Comparison of ENCODE assay signal across 8 cellular contexts in the genomic region with DNA sequence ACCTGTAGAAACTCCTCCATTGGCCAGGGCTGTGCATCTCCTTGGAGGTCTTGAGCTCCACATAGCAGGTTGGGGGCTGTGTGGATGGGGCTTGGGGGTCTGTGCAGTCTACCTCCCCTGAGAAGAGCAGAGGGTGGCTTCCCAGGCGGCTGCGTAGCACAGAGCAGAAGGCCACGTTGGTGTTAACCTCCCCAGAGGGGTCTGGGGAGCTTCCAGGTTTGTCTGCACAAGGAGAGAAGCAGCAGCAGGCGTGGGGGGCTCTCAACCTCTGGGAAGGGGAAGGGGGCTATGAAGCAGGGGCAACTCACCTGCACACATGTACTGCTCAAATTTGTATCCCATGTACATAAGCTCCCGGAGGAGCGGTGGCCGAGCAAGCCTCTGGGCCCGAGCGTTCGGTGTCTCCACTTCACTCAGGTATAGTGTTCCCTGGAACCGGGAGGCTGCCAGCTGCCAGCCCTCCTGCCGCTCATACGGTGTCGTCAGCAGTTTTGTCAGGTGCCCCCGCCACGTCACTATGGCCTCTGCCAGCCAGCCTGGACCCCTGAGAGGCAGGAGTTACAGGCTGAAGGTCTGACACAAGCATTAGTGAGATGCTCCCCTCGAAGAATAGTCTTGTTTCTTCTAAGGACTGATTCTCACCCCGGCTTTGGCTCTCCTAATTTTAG. TPM values are rescaled to one million over a fixed set of nuclear protein-coding genes. Genes with fewer than 3 reads are reported as not detected.
DNase-seq lines count a peak whose midpoint lies in the region; ATAC-seq, FAIRE-seq and TF ChIP-seq lines count a peak whose summit lies in the region.

No MANE protein-coding gene starts in this region.

- H3K18ac ChIP-seq in mesenchymal stem cell (ENCODE audit: low read depth in 1 of 2, low read length in 2 of 2): no peak overlapping the region

- ATAC-seq in HG03460 (IDR thresholded peaks at IDR 0.05; ENCODE audit: unreplicated experiment): no peak

- peaks cover 35% of the 10 kb centered on the region for H3K4me1 ChIP-seq in astrocyte (ENCODE audit: insufficient read depth, low read length)
- H3K4me1 ChIP-seq in mesenchymal stem cell (ENCODE audit: control insufficient read depth, insufficient read depth, low read depth, low read length): peaks cover 32% of the 10 kb centered on the region

- no peak overlapping the region for H4K91ac ChIP-seq in mesenchymal stem cell (ENCODE audit: low read length)

- H3K27ac ChIP-seq in astrocyte (ENCODE audit: low read depth, low read length): peak overlapping the region; percentile 92
- H3K27ac ChIP-seq in mesenchymal stem cell (ENCODE audit: low read length, poor library complexity, severe bottlenecking): no peak overlapping the region

- H4K8ac ChIP-seq in mesenchymal stem cell (ENCODE audit: low read length): no peak overlapping the region

- H3K79me2 ChIP-seq in astrocyte (ENCODE audit: insufficient read depth, low read length): peaks cover 49% of the 10 kb centered on the region

- no peaks in the 10 kb centered on the region for H3K27me3 Mint-ChIP-seq in astrocyte (ENCODE audit: low read depth, unreplicated experiment)

- H3K27me3 ChIP-seq in astrocyte (ENCODE audit: insufficient read depth, low read length) (no peaks in the 10 kb centered on the region), mesenchymal stem cell (ENCODE audit: control insufficient read depth in 1 of 2, insufficient read depth in 1 of 2, low read length in 2 of 2) (no peaks in the 10 kb centered on the region)

- H3K4me3 Mint-ChIP-seq in astrocyte (ENCODE audit: unreplicated experiment): peak overlapping the region; percentile 93

- peak overlapping the region in 1 of 2 experiments; percentile 25 for H2BK12ac ChIP-seq in mesenchymal stem cell (ENCODE audit: low read length in 2 of 2)

- peak overlapping the region; percentile 64 for H2BK15ac ChIP-seq in mesenchymal stem cell (ENCODE audit: low read depth, poor library complexity, severe bottlenecking)

- peaks cover 20% of the 10 kb centered on the region for H3K4me1 Mint-ChIP-seq in astrocyte (ENCODE audit: low read depth, unreplicated experiment)

- H2AFZ ChIP-seq in astrocyte (ENCODE audit: low read depth, low read length) (no peak overlapping the region), mesenchymal stem cell (ENCODE audit: low read depth, low read length) (no peak overlapping the region)

- no peaks in the 10 kb centered on the region for H3K9me3 Mint-ChIP-seq in astrocyte (ENCODE audit: unreplicated experiment)

- no peak overlapping the region for H2BK5ac ChIP-seq in mesenchymal stem cell (ENCODE audit: low read depth, low read length, poor library complexity, severe bottlenecking)

- H3K9ac ChIP-seq in astrocyte (ENCODE audit: low read length): peak overlapping the region; percentile 90
- peak overlapping the region; percentile 99 for H3K9ac ChIP-seq in mesenchymal stem cell (ENCODE audit: low read length)

- TF ChIP-seq CTCF in astrocyte (IDR thresholded peaks at IDR 0.05; ENCODE audit: insufficient read depth, low read depth, low read length): no peak

- no peak overlapping the region for H3K14ac ChIP-seq in mesenchymal stem cell (ENCODE audit: low read length in 2 of 2)

- H3K23ac ChIP-seq in mesenchymal stem cell (ENCODE audit: low read length in 2 of 2): no peak overlapping the region

- peaks cover 13% of the 10 kb centered on the region for H3K36me3 ChIP-seq in astrocyte (ENCODE audit: insufficient read depth, low read length)
- H3K36me3 ChIP-seq in mesenchymal stem cell (ENCODE audit: control insufficient read depth in 1 of 2, insufficient read depth in 2 of 2, low read depth in 1 of 2, low read length in 2 of 2): peaks cover 53 to 61% of the 10 kb centered on the region in 2 experiments

- no peak overlapping the region for H3K4ac ChIP-seq in mesenchymal stem cell (ENCODE audit: low read depth in 1 of 2, low read length in 2 of 2)

- 93% methylated on average over 18 of the region's 18 CpGs for WGBS in mesenchymal stem cell

- peaks cover 32% of the 10 kb centered on the region for H3K79me1 ChIP-seq in mesenchymal stem cell (replicated peaks; ENCODE audit: low read length, poor library complexity, severe bottlenecking)

- peak overlapping the region; percentile 40 for H2AK5ac ChIP-seq in mesenchymal stem cell (ENCODE audit: low read length, severe bottlenecking)

- DNase-seq in COR-L47 (lab: John Stamatoyannopoulos, UW): peak; percentile 42
- DNase-seq in NCI-H1105 (lab: John Stamatoyannopoulos, UW): peak; percentile 40
- DNase-seq in astrocyte (ENCODE audit: low read depth): no peak
- no peak for DNase-seq in mesenchymal stem cell
- no peak for DNase-seq in glomerular visceral epithelial cell (ENCODE audit: extremely low spot score)
- DNase-seq in A172 (ENCODE audit: low spot score): no peak
- no peak for DNase-seq in NCI-H1436 (lab: John Stamatoyannopoulos, UW)

- H3K9me3 ChIP-seq in astrocyte (ENCODE audit: insufficient read depth, low read depth, low read length): no peaks in the 10 kb centered on the region
- no peaks in the 10 kb centered on the region for H3K9me3 ChIP-seq in mesenchymal stem cell (ENCODE audit: control insufficient read depth, low read length)

- H3K4me3 ChIP-seq in astrocyte (ENCODE audit: insufficient read depth, low read depth, low read length) (peak overlapping the region; percentile 87), mesenchymal stem cell (ENCODE audit: insufficient read depth in 1 of 2, low read depth in 1 of 2, low read length in 2 of 2) (peak overlapping the region in 1 of 2 experiments; percentile 92)

- H3K4me2 ChIP-seq in astrocyte (ENCODE audit: low read length) (peak overlapping the region; percentile 99), mesenchymal stem cell (ENCODE audit: low read length, poor library complexity, severe bottlenecking) (peak overlapping the region; percentile 61)

- peaks cover 15% of the 10 kb centered on the region for H4K20me1 ChIP-seq in astrocyte (ENCODE audit: insufficient read depth, low read length)

- peaks cover 25% of the 10 kb centered on the region for H3K36me3 Mint-ChIP-seq in astrocyte (ENCODE audit: low read depth, unreplicated experiment)

- no peak overlapping the region for H2BK120ac ChIP-seq in mesenchymal stem cell (ENCODE audit: low read depth, low read length)

- no peak for FAIRE-seq in astrocyte (lab: Jason Lieb, UNC)

- H3K27ac Mint-ChIP-seq in astrocyte (ENCODE audit: unreplicated experiment): no peak overlapping the region

RNA-seq across cellular contexts. Expression of a gene that starts 1.2 kb away (rescaled TPM):
- 12.6 and 15.6 TPM in 2 replicates for total RNA-seq in astrocyte
- polyA plus RNA-seq in mesenchymal stem cell (2013, experiment 1 of 2): 13.4 TPM
- 13.9 TPM for polyA plus RNA-seq in mesenchymal stem cell (2013, experiment 2 of 2)
- total RNA-seq in A172 (2014; rRNA removed; shearing (Covaris generic)): 16.4 and 17.9 TPM in 2 replicates

RNA-seq across cellular contexts. Expression of a gene that starts 11.1 kb away (rescaled TPM):
- total RNA-seq in astrocyte: 3.8 and 4.6 TPM in 2 replicates
- 1.4 TPM for polyA plus RNA-seq in mesenchymal stem cell (2013, experiment 1 of 2)
- polyA plus RNA-seq in mesenchymal stem cell (2013, experiment 2 of 2): 1.6 TPM
- total RNA-seq in A172 (2014; rRNA removed; shearing (Covaris generic)): 1.2 and 1.6 TPM in 2 replicates

RNA-seq across cellular contexts. Expression of a gene that starts 11.8 kb away (rescaled TPM):
- total RNA-seq in astrocyte: 75.3 and 79.1 TPM in 2 replicates
- polyA plus RNA-seq in mesenchymal stem cell (2013, experiment 1 of 2): 21.2 TPM
- polyA plus RNA-seq in mesenchymal stem cell (2013, experiment 2 of 2): 19.1 TPM
- 26.0 and 29.9 TPM in 2 replicates for total RNA-seq in A172 (2014; rRNA removed; shearing (Covaris generic))

RNA-seq across cellular contexts. Expression of a gene that starts 12.0 kb away (rescaled TPM):
- total RNA-seq in astrocyte: 47.7 and 48.1 TPM in 2 replicates
- 53.5 TPM for polyA plus RNA-seq in mesenchymal stem cell (2013, experiment 1 of 2)
- polyA plus RNA-seq in mesenchymal stem cell (2013, experiment 2 of 2): 56.2 TPM
- total RNA-seq in A172 (2014; rRNA removed; shearing (Covaris generic)): 92.1 and 117 TPM in 2 replicates

RNA-seq across cellular contexts. Expression of a gene that starts 24.8 kb away (rescaled TPM):
- total RNA-seq in astrocyte: 1.0 and 1.4 TPM in 2 replicates
- polyA plus RNA-seq in mesenchymal stem cell (2013, experiment 1 of 2): 1.7 TPM
- polyA plus RNA-seq in mesenchymal stem cell (2013, experiment 2 of 2): 1.7 TPM
- 3.7 and 4.0 TPM in 2 replicates for total RNA-seq in A172 (2014; rRNA removed; shearing (Covaris generic))

Comparison
In these comparisons a context has a peak if more than half of its experiments do, and no peak if none do; other contexts are left out.
1. DNase-seq: peak in COR-L47 (single experiment) and NCI-H1105 (single experiment); none in astrocyte (single experiment), mesenchymal stem cell (single experiment), glomerular visceral epithelial cell (single experiment), A172 (single experiment) and NCI-H1436 (single experiment).